Comparison of ENCODE assay signal across 17 cellular contexts in genomic region chr3:66401578-66402382, GRCh38.
DNase-seq lines count a peak whose midpoint lies in the region; ATAC-seq and TF ChIP-seq lines count a peak whose summit lies in the region.
"Had no signal": no experiment of that assay in that cellular context is flagged by ENCODE, and none has a peak within 500 bp of the region (broad histone marks: within the 10 kb centered on the region; RNA-seq: fewer than 3 reads in every experiment).

No MANE protein-coding gene starts in this region.

- no peak overlapping the region for H3K4me2 ChIP-seq in neuronal stem cell (ENCODE audit: insufficient read depth, low read length, poor library complexity, severe bottlenecking)

- H3K36me3 ChIP-seq in neuronal stem cell (replicated peaks in 1 of 2; ENCODE audit: control insufficient read depth in 2 of 2, insufficient read depth in 2 of 2, low read length in 2 of 2) = peaks cover 75 to 90% of the 10 kb centered on the region in 2 donors
- H3K36me3 ChIP-seq in transverse colon = peaks cover 0 to 27% (median 6%) of the 10 kb centered on the region in 4 donors

- H2BK120ac ChIP-seq in neuronal stem cell (ENCODE audit: low read depth, low read length) = no peak overlapping the region

- H3K4me1 ChIP-seq in neuronal stem cell (ENCODE audit: control insufficient read depth in 2 of 2, insufficient read depth in 1 of 2, low read depth in 1 of 2, low read length in 2 of 2) = peaks cover 33 to 34% of the 10 kb centered on the region in 2 donors
- H3K4me1 ChIP-seq in transverse colon = peaks cover 13 to 42% (median 30%) of the 10 kb centered on the region in 4 donors
- H3K4me1 ChIP-seq: foreskin keratinocyte, parathyroid adenoma had no signal

- no peak overlapping the region for H3K4ac ChIP-seq in neuronal stem cell (ENCODE audit: low read length)

- no peak overlapping the region for H2BK12ac ChIP-seq in neuronal stem cell (ENCODE audit: low read length)

- H3K18ac ChIP-seq in neuronal stem cell (ENCODE audit: low read length) = peak overlapping the region; percentile 65

- peak; percentile 34 for ATAC-seq in Right ventricle myocardium superior (ENCODE audit: poor library complexity)
- ATAC-seq in Right ventricle myocardium inferior = no peak
- ATAC-seq in GM18861 (IDR thresholded peaks at IDR 0.05; ENCODE audit: unreplicated experiment) = no peak
- no peak for ATAC-seq in GM18519 (IDR thresholded peaks at IDR 0.05; ENCODE audit: low FRiP score, unreplicated experiment)
- ATAC-seq: foreskin keratinocyte had no signal

- no peak overlapping the region for H4K8ac ChIP-seq in neuronal stem cell (ENCODE audit: low read depth, low read length)

- H2AFZ ChIP-seq in neuronal stem cell (ENCODE audit: low read length) = no peak overlapping the region
- H2AFZ ChIP-seq: parathyroid adenoma had no signal

- no peak for TF ChIP-seq POLR2A in transverse colon (IDR thresholded peaks at IDR 0.05)

- H2BK5ac ChIP-seq in neuronal stem cell (ENCODE audit: low read length) = no peak overlapping the region

- H3K9me3 ChIP-seq in neuronal stem cell (replicated peaks in 1 of 2; ENCODE audit: control insufficient read depth in 2 of 2, insufficient read depth in 1 of 2, low read depth in 1 of 2, low read length in 2 of 2) (no peaks in the 10 kb centered on the region), transverse colon (no peaks in the 10 kb centered on the region)

- no CpG with 5 or more reads among the region's 19 CpGs for WGBS in neuronal stem cell (ENCODE audit: extremely low coverage in 2 of 2, insufficient read length in 2 of 2, insufficient replicate concordance in 1 of 2), 2 donors
- 80 to 81% methylated on average over 1 to 17 of the region's 19 CpGs for WGBS in transverse colon (ENCODE audit: low coverage in 1 of 2), 2 donors

- no peaks in the 10 kb centered on the region for H3K27me3 ChIP-seq in dorsolateral prefrontal cortex
- no peaks in the 10 kb centered on the region for H3K27me3 ChIP-seq in neuronal stem cell (ENCODE audit: control insufficient read depth in 3 of 3, insufficient read depth in 3 of 3, low read depth in 1 of 3, low read length in 3 of 3)
- no peaks in the 10 kb centered on the region for H3K27me3 ChIP-seq in transverse colon
- H3K27me3 ChIP-seq: foreskin keratinocyte had no signal

- peaks cover 23% of the 10 kb centered on the region for H3K79me1 ChIP-seq in neuronal stem cell (ENCODE audit: low read depth, low read length)

- no peak for TF ChIP-seq EP300 in transverse colon (IDR thresholded peaks at IDR 0.05; ENCODE audit: low read depth)

- DNase-seq in Right ventricle myocardium superior (peak; percentile 20), Right ventricle myocardium inferior (ENCODE audit: missing footprints) (no peak), dorsolateral prefrontal cortex (peak in 1 of 10 donors; percentile 46), neuronal stem cell (ENCODE audit: low spot score) (no peak), transverse colon (no peak), pons (ENCODE audit: low spot score) (no peak)
- DNase-seq: activated CD4-positive, alpha-beta T cell treated with anti-CD3 and anti-CD28 coated beads, Interleukin-2, amount 50 U/mL, for 48 hours; aorta; foreskin keratinocyte; GF-D8; H7; mesendoderm; NCI-H1092 had no signal

- H3K27ac ChIP-seq in dorsolateral prefrontal cortex (peak overlapping the region in 46 of 59 donors; percentile 3 to 93 (median 80)), neuronal stem cell (replicated peaks; ENCODE audit: low read length) (no peak overlapping the region), transverse colon (peak overlapping the region in 3 of 4 donors; percentile 65 to 87 (median 76))
- H3K27ac ChIP-seq: foreskin keratinocyte, parathyroid adenoma, SK-N-MC had no signal

- no peak overlapping the region for H2BK15ac ChIP-seq in neuronal stem cell (ENCODE audit: low read length)

- H3K14ac ChIP-seq in neuronal stem cell (ENCODE audit: low read length) = peak overlapping the region; percentile 48

- intact Hi-C loops in Right ventricle myocardium superior (cut with DNase I) = loop anchor here (5.0 kb wide), 1 partner anchor 416 kb away; no protein-coding TSS in a partner anchor
- intact Hi-C loops in Right ventricle myocardium inferior (cut with DNase I) = loop anchor here (10.0 kb wide), 1 partner anchor 263 kb away; no protein-coding TSS in a partner anchor
- intact Hi-C loops in dorsolateral prefrontal cortex (cut with DNase I) = loop anchor here (10.0 kb wide), 1 partner anchor 127 kb away; no protein-coding TSS in a partner anchor
- intact Hi-C loops in transverse colon (cut with DNase I; ENCODE audit: low total_unique reads) = no loop called here

- no peak for TF ChIP-seq CTCF in dorsolateral prefrontal cortex (IDR thresholded peaks at IDR 0.05 in 54 of 56, conservative IDR thresholded peaks at IDR 0.05 in 2 of 56; ENCODE audit: low read depth in 1 of 56, partially characterized antibody in 56 of 56)
- TF ChIP-seq CTCF in transverse colon (IDR thresholded peaks at IDR 0.05) = no peak

- H3K9ac ChIP-seq in neuronal stem cell (ENCODE audit: low read depth, low read length, poor library complexity) = peak overlapping the region; percentile 54
- H3K9ac ChIP-seq: parathyroid adenoma had no signal

- H2AK5ac ChIP-seq in neuronal stem cell (ENCODE audit: low read depth, low read length) = no peak overlapping the region

- H3K4me3 ChIP-seq in dorsolateral prefrontal cortex (no peak overlapping the region), neuronal stem cell (ENCODE audit: low read length in 2 of 2) (no peak overlapping the region), transverse colon (no peak overlapping the region)
- H3K4me3 ChIP-seq: SK-N-MC had no signal

- no peak overlapping the region for H3K23ac ChIP-seq in neuronal stem cell (ENCODE audit: low read depth, low read length, poor library complexity)

- no peak overlapping the region for H4K91ac ChIP-seq in neuronal stem cell (ENCODE audit: low read depth, low read length, poor library complexity)

- in situ Hi-C loops in transverse colon (cut with MboI; ENCODE audit: low pct_ligation_motif_present in 1 of 4, low pct_unique_long_range_greater_than_20kb in 1 of 4, low sequenced_read_pairs in 3 of 4) = loop anchor here in 3 of 4 donors (10.0 to 25.0 kb wide), 2 partner anchors 411 to 413 kb away; no protein-coding TSS in a partner anchor
